ENCODE assay signal across 1 cellular context in genomic region chrX:100647739-100648138, GRCh38.
TF ChIP-seq lines count a peak whose summit lies in the region.

No MANE protein-coding gene starts in this region.

TF ChIP-seq in HepG2, 621 proteins besides CTCF, POLR2A, EP300 and RAD21 (continued from another document):
- TF ChIP-seq BRF2 (CRISPR knock-in tag; IDR thresholded peaks at IDR 0.05) (no peak), ZNF850 (CRISPR knock-in tag; conservative IDR thresholded peaks at IDR 0.05) (no peak), RXRA (CRISPR knock-in tag; IDR thresholded peaks at IDR 0.05) (no peak), SOX5 (CRISPR knock-in tag; IDR thresholded peaks at IDR 0.05; ENCODE audit: borderline replicate concordance) (peak; percentile 34; the same call in 1 of the 2 replicates), ZBTB7B (CRISPR knock-in tag; IDR thresholded peaks at IDR 0.05) (no peak), THAP9 (CRISPR knock-in tag; IDR thresholded peaks at IDR 0.05; ENCODE audit: borderline replicate concordance) (no peak), TFAP4 (IDR thresholded peaks at IDR 0.05; ENCODE audit: borderline replicate concordance, low read depth) (peak; percentile 79), CREB3 (CRISPR knock-in tag; IDR thresholded peaks at IDR 0.05) (no peak), ARID5B (CRISPR knock-in tag; IDR thresholded peaks at IDR 0.05) (peak; percentile 44; the same call in 1 of the 2 replicates), U2AF2 (IDR thresholded peaks at IDR 0.05; ENCODE audit: low read depth, low read length) (no peak)
